ENCODE assay signal across 8 cellular contexts in the genomic region with DNA sequence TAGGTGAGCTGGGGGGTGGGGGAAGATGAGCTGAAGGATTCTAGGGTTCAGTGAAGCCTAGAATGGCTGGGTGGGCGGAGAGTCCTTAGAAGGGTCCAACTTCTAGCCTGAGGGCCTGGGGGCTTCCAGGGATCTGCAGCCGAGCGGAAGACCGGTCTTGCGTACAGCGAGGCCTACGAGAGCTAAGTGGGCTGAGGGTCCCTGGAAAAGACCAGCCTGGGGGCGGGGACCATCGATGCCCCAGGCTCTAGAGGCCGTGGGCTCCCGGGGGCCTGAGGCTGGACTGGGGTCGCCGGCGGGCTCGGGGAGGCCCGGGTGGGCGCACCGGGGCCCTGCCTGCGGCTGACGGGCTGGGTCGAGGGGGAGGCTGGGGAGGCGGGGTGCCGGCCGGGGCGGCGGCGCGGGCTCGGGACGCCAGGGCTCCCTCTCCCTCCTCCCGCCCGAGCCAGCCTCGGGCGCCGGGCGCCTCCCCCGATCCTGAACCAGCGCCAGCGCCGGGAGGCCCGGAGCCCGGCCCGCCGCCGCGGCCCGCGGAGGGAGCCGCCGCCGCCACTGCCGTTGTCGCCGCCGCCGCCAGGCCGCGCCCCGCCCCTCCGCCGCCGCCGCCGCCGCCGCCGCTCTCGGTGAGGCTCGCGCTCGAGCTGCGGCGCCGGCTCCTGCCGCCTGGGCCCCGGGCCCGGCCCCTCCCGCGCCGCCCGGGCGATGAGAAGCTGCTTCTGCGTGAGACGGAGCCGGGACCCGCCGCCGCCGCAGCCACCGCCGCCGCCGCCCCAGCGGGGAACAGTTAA. TPM values are rescaled to one million over a fixed set of nuclear protein-coding genes. Genes with fewer than 3 reads are reported as not detected.
DNase-seq lines count a peak whose midpoint lies in the region; ATAC-seq and TF ChIP-seq lines count a peak whose summit lies in the region.

A gene with protein sequence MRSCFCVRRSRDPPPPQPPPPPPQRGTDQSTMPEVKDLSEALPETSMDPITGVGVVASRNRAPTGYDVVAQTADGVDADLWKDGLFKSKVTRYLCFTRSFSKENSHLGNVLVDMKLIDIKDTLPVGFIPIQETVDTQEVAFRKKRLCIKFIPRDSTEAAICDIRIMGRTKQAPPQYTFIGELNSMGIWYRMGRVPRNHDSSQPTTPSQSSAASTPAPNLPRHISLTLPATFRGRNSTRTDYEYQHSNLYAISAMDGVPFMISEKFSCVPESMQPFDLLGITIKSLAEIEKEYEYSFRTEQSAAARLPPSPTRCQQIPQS (plus strand): TSS at position 602 of the 788 bp plus-strand sequence. CDS start 101 bp downstream, at position 703.

- intact Hi-C loops in gastrocnemius medialis (cut with DNase I; ENCODE audit: low total_unique reads), result loop anchor here (2.0 to 5.0 kb wide), 2 partner anchors 70 to 166 kb away; no protein-coding TSS in a partner anchor

- H3K36me3 ChIP-seq in gastrocnemius medialis, result no peaks in the 10 kb centered on the region

- ATAC-seq in gastrocnemius medialis, result peak; percentile 42 to 56

- H3K4me1 ChIP-seq in gastrocnemius medialis, result peaks cover 40 to 41% of the 10 kb centered on the region in 2 donors

- peaks cover 0 to 14% (median 3%) of the 10 kb centered on the region in 3 donors for H3K9me3 ChIP-seq in gastrocnemius medialis

- in situ Hi-C loops in astrocyte of the spinal cord (cut with HindIII; ENCODE audit: low sequenced_read_pairs) (no loop called here), gastrocnemius medialis (cut with MboI; ENCODE audit: low sequenced_read_pairs in 4 of 4) (no loop called here)

- TF ChIP-seq POLR2A in gastrocnemius medialis (IDR thresholded peaks at IDR 0.05), result no peak

- H3K27ac ChIP-seq in gastrocnemius medialis, result peak within 1 kb of the TSS; percentile 90 to 97 (median 93)

- no peaks in the 10 kb centered on the region for H3K27me3 ChIP-seq in gastrocnemius medialis

- H3K4me3 ChIP-seq in astrocyte of the spinal cord (ENCODE audit: low read depth, low read length) (peak within 1 kb of the TSS; percentile 51), iPS-11a (ENCODE audit: low read depth, low read length) (peak within 1 kb of the TSS; percentile 43), gastrocnemius medialis (peak within 1 kb of the TSS; percentile 56 to 67 (median 60))

- DNase-seq in NCI-H2227 (lab: John Stamatoyannopoulos, UW; ENCODE audit: unreplicated experiment) (peak; percentile 43), NCI-H2227 treated with DMSO at 0.1 percent for 48 hours (lab: John Stamatoyannopoulos, UW) (no peak), T-helper 1 cell (peak; percentile 8 to 63 (median 30)), astrocyte of the spinal cord (ENCODE audit: low read depth, low spot score) (peak; percentile 23), gastrocnemius medialis (peak in 1 of 2 donors; percentile 26), NCI-H526 treated with DMSO at 0.1 percent for 48 hours (lab: John Stamatoyannopoulos, UW) (no peak), HT-29 (ENCODE audit: low spot score) (no peak)

- TF ChIP-seq CTCF in astrocyte of the spinal cord (IDR thresholded peaks at IDR 0.05; ENCODE audit: low read depth, low read length), result no peak
- TF ChIP-seq CTCF in gastrocnemius medialis (IDR thresholded peaks at IDR 0.05 in 4 of 5, conservative IDR thresholded peaks at IDR 0.05 in 1 of 5), result no peak

RNA-seq across cellular contexts. Expression of the gene that starts here (rescaled TPM):
- total RNA-seq in gastrocnemius medialis, result 10 to 100 TPM in 2 of 4 donors, 1 to 10 TPM in 2; 6.1 to 18.0 (median 13.2) TPM
- total RNA-seq in HT-29 (2014; rRNA removed; shearing (Covaris generic)), result 0.10 TPM in 1 of 2 replicates, not detected in the other

Comparison
In these comparisons a context has a peak if more than half of its experiments do, and no peak if none do; other contexts are left out.
1. DNase-seq: peak in NCI-H2227 (single experiment), T-helper 1 cell (5 of 5) and astrocyte of the spinal cord (single experiment); none in NCI-H2227 treated with DMSO at 0.1 percent for 48 hours (single experiment), NCI-H526 treated with DMSO at 0.1 percent for 48 hours (single experiment) and HT-29 (single experiment).
2. Peak in every context shown above with its lines, with median percentiles within 50 percentile points of each other: H3K4me3 ChIP-seq.